Comparison of ENCODE assay signal across 21 cellular contexts in the genomic region with DNA sequence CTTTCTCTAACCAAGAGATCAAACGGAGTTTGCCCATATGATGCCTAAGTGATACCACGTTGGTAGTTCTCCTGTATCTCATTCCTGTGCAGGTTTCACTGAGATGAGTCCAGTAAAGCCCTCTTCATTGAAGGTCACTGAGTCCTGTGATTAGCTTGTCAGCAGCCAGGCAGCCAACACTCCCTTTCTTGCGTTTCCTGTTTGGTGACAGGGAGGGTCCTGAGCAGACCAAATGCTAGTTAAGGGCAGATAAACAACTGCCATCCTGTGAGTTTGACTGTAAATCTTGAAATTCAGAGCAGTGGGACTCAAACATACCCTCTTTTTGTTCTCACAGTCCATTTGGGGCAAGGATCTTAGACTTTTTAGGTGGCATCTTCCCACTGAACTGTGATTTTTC.
"Had no signal": no experiment of that assay in that cellular context is flagged by ENCODE, and none has a peak within 500 bp of the region (broad histone marks: within the 10 kb centered on the region; RNA-seq: fewer than 3 reads in every experiment).

No MANE protein-coding gene starts in this region.

- H3K36me3 ChIP-seq: esophagus muscularis mucosa, gastrocnemius medialis, heart right ventricle, left lung, right lobe of liver, spleen, tibial artery had no signal

- H3K9me3 ChIP-seq: gastrocnemius medialis, left lung, psoas muscle, right lobe of liver, tibial artery had no signal

- H3K27me3 ChIP-seq: esophagus muscularis mucosa, gastrocnemius medialis, heart right ventricle, left lung, right lobe of liver, tibial artery had no signal

- ATAC-seq: effector memory CD8-positive, alpha-beta T cell; gastrocnemius medialis; heart right ventricle; left lung; natural killer cell treated with Interleukin-12 subunit alpha and Interleukin-12 subunit beta and Interleukin-15 and Interleukin-18, amount 100 ng/mL, for 72 hours; psoas muscle; stimulated activated memory B cell treated with anti-CD40 and anti-IgM and Interleukin-4, amounts not matched to agents 10 μg/mL and 1 μg/mL and 100 μg/mL, for 72 hours had no signal

- DNase-seq: effector memory CD8-positive, alpha-beta T cell; gastrocnemius medialis; heart right ventricle; hypothalamus; left lung; mesenchymal stem cell; midbrain; psoas muscle; retina; right lobe of liver; spleen; stimulated activated CD4-positive, alpha-beta T cell treated with anti-CD3 and anti-CD28 coated beads, Interleukin-15, amount 100 ng/mL, for 24 hours; stimulated activated CD4-positive, alpha-beta T cell treated with anti-CD3 and anti-CD28 coated beads, Interleukin-1b, Interleukin-23, amount 100 ng/mL, for 48 hours; stimulated activated CD4-positive, alpha-beta T cell treated with anti-CD3 and anti-CD28 coated beads, Interleukin-4, amount 100 ng/mL, for 24 hours; tibial artery had no signal

- H3K27ac ChIP-seq: epithelial cell of prostate, esophagus muscularis mucosa, gastrocnemius medialis, heart right ventricle, left lung, psoas muscle, right lobe of liver, tibial artery had no signal

- H3K4me3 ChIP-seq: esophagus muscularis mucosa, gastrocnemius medialis, heart right ventricle, left lung, lung, psoas muscle, right lobe of liver, spleen, tibial artery had no signal

- FAIRE-seq: islet of Langerhans had no signal

- H3K4me1 ChIP-seq: esophagus muscularis mucosa, gastrocnemius medialis, left lung, psoas muscle, right lobe of liver, tibial artery had no signal
